Comparison of ENCODE assay signal across 20 cellular contexts in the genomic region with DNA sequence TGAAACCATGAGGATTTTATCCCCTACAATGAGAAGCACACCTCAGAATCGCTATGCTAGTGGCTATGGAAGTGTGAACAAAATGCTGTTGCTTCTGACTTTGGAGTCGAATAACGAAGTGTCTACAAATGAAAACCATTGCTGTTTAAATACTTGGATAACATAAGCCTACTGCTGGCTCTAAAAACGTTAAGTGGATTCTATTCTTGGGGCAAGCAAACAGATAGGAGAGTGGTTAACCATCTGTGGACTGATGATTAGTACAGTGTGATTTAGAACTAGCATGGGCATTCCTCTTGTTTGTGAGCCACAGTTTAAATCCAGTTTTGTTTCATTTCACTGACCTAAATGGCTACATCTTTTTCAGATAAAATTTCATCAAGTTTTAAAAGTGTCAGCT.
DNase-seq lines count a peak whose midpoint lies in the region; ATAC-seq, FAIRE-seq and TF ChIP-seq lines count a peak whose summit lies in the region.
"Had no signal": no experiment of that assay in that cellular context is flagged by ENCODE, and none has a peak within 500 bp of the region (broad histone marks: within the 10 kb centered on the region; RNA-seq: fewer than 3 reads in every experiment).

No MANE protein-coding gene starts in this region.

- TF ChIP-seq POLR2A in HepG2 (IDR thresholded peaks at IDR 0.05; ENCODE audit: insufficient read depth in 1 of 2, low read depth in 2 of 2, low read length in 2 of 2), result no peak
- no peak for TF ChIP-seq POLR2A in right lobe of liver (IDR thresholded peaks at IDR 0.05)
- TF ChIP-seq POLR2A in thyroid gland (IDR thresholded peaks at IDR 0.05), result no peak
- TF ChIP-seq POLR2A in suprapubic skin (IDR thresholded peaks at IDR 0.05), result no peak

- H3K27me3 Mint-ChIP-seq in T-cell, result no peaks in the 10 kb centered on the region

- peak overlapping the region in 1 of 2 donors; percentile 85 for H3K27ac Mint-ChIP-seq in T-cell
- H3K27ac Mint-ChIP-seq: activated T-cell treated with anti-CD3 and anti-CD28 coated beads, Interleukin-2, amount 50 U/mL, for 72 hours had no signal

- POLR2A ChIA-PET in HepG2 (lab: Yijun Ruan, JAX), result no interaction called here
- POLR2A ChIA-PET in T-cell (lab: Charles Lee), result no interaction called here

- no peaks in the 10 kb centered on the region for H4K20me1 ChIP-seq in HepG2 (ENCODE audit: insufficient read depth, low read length)

- H3K27me3 ChIP-seq in HepG2 (ENCODE audit: control insufficient read depth in 1 of 2, insufficient read depth in 2 of 2, low read length in 2 of 2) (no peaks in the 10 kb centered on the region), right lobe of liver (no peaks in the 10 kb centered on the region), thyroid gland (no peaks in the 10 kb centered on the region), suprapubic skin (no peaks in the 10 kb centered on the region)
- H3K27me3 ChIP-seq: ascending aorta had no signal

- H3K4me3 ChIP-seq in HepG2 (replicated peaks in 1 of 3; ENCODE audit: insufficient read depth in 1 of 3, low read depth in 2 of 3, low read length in 3 of 3) (no peak overlapping the region), right lobe of liver (no peak overlapping the region), thyroid gland (replicated peaks in 1 of 3) (no peak overlapping the region), suprapubic skin (no peak overlapping the region)
- H3K4me3 ChIP-seq: ascending aorta, GM23248, SK-N-MC had no signal

- H3K9ac ChIP-seq in HepG2 (ENCODE audit: insufficient read depth, low read depth, low read length), result no peak overlapping the region
- H3K9ac ChIP-seq: GM23248, KMS-11 had no signal

- H3K4me1 ChIP-seq in HepG2 (ENCODE audit: insufficient read depth, low read length) (no peaks in the 10 kb centered on the region), right lobe of liver (no peaks in the 10 kb centered on the region), thyroid gland (peaks cover 18 to 34% of the 10 kb centered on the region in 2 donors), suprapubic skin (no peaks in the 10 kb centered on the region)
- H3K4me1 ChIP-seq: ascending aorta, lower lobe of right lung had no signal

- no peaks in the 10 kb centered on the region for H3K79me2 ChIP-seq in HepG2 (ENCODE audit: insufficient read depth, low read length)

- no peak for TF ChIP-seq CTCF in HepG2 (CRISPR knock-in tag; IDR thresholded peaks at IDR 0.05)
- TF ChIP-seq CTCF in right lobe of liver (IDR thresholded peaks at IDR 0.05), result no peak
- TF ChIP-seq CTCF in thyroid gland (IDR thresholded peaks at IDR 0.05), result no peak
- TF ChIP-seq CTCF in suprapubic skin (IDR thresholded peaks at IDR 0.05), result no peak

- WGBS in HepG2 (ENCODE audit: low lambda C conversion rate), result 66% methylated on average over 4 of the region's 4 CpGs
- 79% methylated on average over 4 of the region's 4 CpGs for WGBS in right lobe of liver (ENCODE audit: insufficient coverage, low coverage, low lambda C conversion rate, missing lambda C conversion rate)
- WGBS in thyroid gland, 2 donors, result 20 to 26% methylated on average over 4 of the region's 4 CpGs
- WGBS in suprapubic skin, result 72% methylated on average over 4 of the region's 4 CpGs

- in situ Hi-C loops in HepG2 (cut with HindIII; ENCODE audit: extremely low pct_ligation_motif_present, low pct_unique_long_range_greater_than_20kb), result no loop called here

- ATAC-seq in HepG2 (no peak), right lobe of liver (no peak), T-cell (replicated peaks in 1 of 4) (no peak), GM18867 (IDR thresholded peaks at IDR 0.05; ENCODE audit: unreplicated experiment) (no peak)
- ATAC-seq: activated T-cell treated with anti-CD3 and anti-CD28 coated beads, Interleukin-2, amount 50 U/mL, for 72 hours; stimulated activated effector memory CD8-positive, alpha-beta T cell treated with anti-CD3 and anti-CD28 coated beads, Interleukin-12 subunit alpha, Interleukin-12 subunit beta, amount 100 ng/mL, for 72 hours had no signal

- no peak overlapping the region for H3K4me2 ChIP-seq in HepG2 (ENCODE audit: low read depth, low read length)

- TF ChIP-seq RAD21 in HepG2 (CRISPR knock-in tag; IDR thresholded peaks at IDR 0.05), result no peak

- no peak overlapping the region for H2AFZ ChIP-seq in HepG2 (ENCODE audit: low read length)
- H2AFZ ChIP-seq: GM23248 had no signal

- peak; percentile 40 for FAIRE-seq in HepG2 (lab: Jason Lieb, UNC)
- FAIRE-seq: endometrium, G401.6 had no signal

- DNase-seq in HepG2 (ENCODE audit: low spot score) (no peak), right lobe of liver (no peak), NCI-H146 treated with DMSO at 0.1 percent for 48 hours (lab: John Stamatoyannopoulos, UW; ENCODE audit: unreplicated experiment) (peak; percentile 36), T-cell (no peak), thyroid gland (no peak), suprapubic skin (ENCODE audit: low spot score in 2 of 2) (no peak)
- no peak for DNase-seq in stimulated activated CD4-positive, alpha-beta T cell treated with anti-CD3 and anti-CD28 coated beads, Interleukin-4, amount 100 ng/mL, for 24 hours
- DNase-seq: activated CD4-positive, CD25-positive, alpha-beta regulatory T cell; activated naive CD4-positive, alpha-beta T cell treated with anti-CD3 and anti-CD28 coated beads, Interleukin-2, amount 50 U/mL, for 16 hours; activated T-cell treated with anti-CD3 and anti-CD28 coated beads, Interleukin-2, amount 50 U/mL, for 72 hours; GM23248; lower lobe of right lung; nucleus accumbens had no signal

- no peaks in the 10 kb centered on the region for H3K9me3 Mint-ChIP-seq in T-cell
- H3K9me3 Mint-ChIP-seq: activated T-cell treated with anti-CD3 and anti-CD28 coated beads, Interleukin-2, amount 50 U/mL, for 72 hours; stimulated activated effector memory CD8-positive, alpha-beta T cell treated with anti-CD3 and anti-CD28 coated beads, Interleukin-12 subunit alpha, Interleukin-12 subunit beta, amount 100 ng/mL, for 72 hours had no signal

- no TSS peak for BruUV-seq in HepG2 (replicated peaks; lab: Mats Ljungman, UMichigan)

- H3K36me3 ChIP-seq in HepG2 (replicated peaks in 1 of 2; ENCODE audit: control insufficient read depth in 1 of 2, insufficient read depth in 2 of 2, low read length in 2 of 2), result no peaks in the 10 kb centered on the region
- H3K36me3 ChIP-seq in right lobe of liver, result no peaks in the 10 kb centered on the region
- no peaks in the 10 kb centered on the region for H3K36me3 ChIP-seq in thyroid gland
- no peaks in the 10 kb centered on the region for H3K36me3 ChIP-seq in suprapubic skin
- H3K36me3 ChIP-seq: ascending aorta, lower lobe of right lung had no signal

- peak overlapping the region in 2 of 3 donors; percentile 71 to 85 for H3K4me3 Mint-ChIP-seq in T-cell

- no peaks in the 10 kb centered on the region for H3K36me3 Mint-ChIP-seq in T-cell
- H3K36me3 Mint-ChIP-seq: stimulated activated effector memory CD8-positive, alpha-beta T cell treated with anti-CD3 and anti-CD28 coated beads, Interleukin-12 subunit alpha, Interleukin-12 subunit beta, amount 100 ng/mL, for 72 hours had no signal

- H3K27ac ChIP-seq in HepG2 (ENCODE audit: extremely low read length, insufficient read depth, low read length) (no peak overlapping the region), right lobe of liver (no peak overlapping the region), thyroid gland (peak overlapping the region; percentile 2 to 39 (median 35)), suprapubic skin (no peak overlapping the region)
- H3K27ac ChIP-seq: ascending aorta, GM23248, KMS-11, lower lobe of right lung, SK-N-MC had no signal

- peaks cover 22 to 27% (median 24%) of the 10 kb centered on the region in 3 donors for H3K4me1 Mint-ChIP-seq in T-cell

- H3K9me3 ChIP-seq in HepG2 (ENCODE audit: low read length) (no peaks in the 10 kb centered on the region), right lobe of liver (no peaks in the 10 kb centered on the region), thyroid gland (no peaks in the 10 kb centered on the region), suprapubic skin (no peaks in the 10 kb centered on the region)
- H3K9me3 ChIP-seq: ascending aorta, lower lobe of right lung had no signal

- intact Hi-C loops in HepG2 (cut with micrococcal nuclease; ENCODE audit: unreplicated experiment), result no loop called here
- intact Hi-C loops in right lobe of liver (cut with DNase I), result no loop called here
- intact Hi-C loops in thyroid gland (cut with DNase I), result no loop called here

- CTCF ChIA-PET in HepG2 (lab: Yijun Ruan, JAX; ENCODE audit: low intra/inter-chr PET ratio, low total read pairs) (no interaction called here), T-cell (lab: Charles Lee) (no interaction called here)

- TF ChIP-seq EP300 in HepG2 (IDR thresholded peaks at IDR 0.05; ENCODE audit: low read depth in 2 of 2, low read length in 2 of 2), result no peak
- no peak for TF ChIP-seq EP300 in HepG2 (CRISPR knock-in tag; IDR thresholded peaks at IDR 0.05; ENCODE audit: borderline replicate concordance)
- no peak for TF ChIP-seq EP300 in suprapubic skin (IDR thresholded peaks at IDR 0.05)

TF ChIP-seq in HepG2, 621 proteins besides CTCF, POLR2A, EP300 and RAD21:
- no peak for TF ChIP-seq AKAP8 (CRISPR knock-in tag; IDR thresholded peaks at IDR 0.05)
- TF ChIP-seq SIX1 (CRISPR knock-in tag; IDR thresholded peaks at IDR 0.05; ENCODE audit: borderline replicate concordance), result no peak
- TF ChIP-seq RXRA (CRISPR knock-in tag; IDR thresholded peaks at IDR 0.05), result no peak
- no peak for TF ChIP-seq EHMT2 (IDR thresholded peaks at IDR 0.05; ENCODE audit: borderline replicate concordance, low read depth, low read length)
- no peak for TF ChIP-seq CEBPB (IDR thresholded peaks at IDR 0.05; ENCODE audit: borderline replicate concordance, low read depth, low read length)
- TF ChIP-seq NR2F6 (IDR thresholded peaks at IDR 0.05), result no peak
- no peak for TF ChIP-seq NR2F6 (CRISPR knock-in tag; IDR thresholded peaks at IDR 0.05)
- TF ChIP-seq ZFP82 (CRISPR knock-in tag; IDR thresholded peaks at IDR 0.05; ENCODE audit: borderline replicate concordance), result no peak

Comparison
In these comparisons a context has a peak if more than half of its experiments do, and no peak if none do; other contexts are left out.
1. H3K27ac ChIP-seq: peak in thyroid gland (3 of 3); none in HepG2 (single experiment), right lobe of liver (0 of 3) and suprapubic skin (single experiment).